In the genomic region with DNA sequence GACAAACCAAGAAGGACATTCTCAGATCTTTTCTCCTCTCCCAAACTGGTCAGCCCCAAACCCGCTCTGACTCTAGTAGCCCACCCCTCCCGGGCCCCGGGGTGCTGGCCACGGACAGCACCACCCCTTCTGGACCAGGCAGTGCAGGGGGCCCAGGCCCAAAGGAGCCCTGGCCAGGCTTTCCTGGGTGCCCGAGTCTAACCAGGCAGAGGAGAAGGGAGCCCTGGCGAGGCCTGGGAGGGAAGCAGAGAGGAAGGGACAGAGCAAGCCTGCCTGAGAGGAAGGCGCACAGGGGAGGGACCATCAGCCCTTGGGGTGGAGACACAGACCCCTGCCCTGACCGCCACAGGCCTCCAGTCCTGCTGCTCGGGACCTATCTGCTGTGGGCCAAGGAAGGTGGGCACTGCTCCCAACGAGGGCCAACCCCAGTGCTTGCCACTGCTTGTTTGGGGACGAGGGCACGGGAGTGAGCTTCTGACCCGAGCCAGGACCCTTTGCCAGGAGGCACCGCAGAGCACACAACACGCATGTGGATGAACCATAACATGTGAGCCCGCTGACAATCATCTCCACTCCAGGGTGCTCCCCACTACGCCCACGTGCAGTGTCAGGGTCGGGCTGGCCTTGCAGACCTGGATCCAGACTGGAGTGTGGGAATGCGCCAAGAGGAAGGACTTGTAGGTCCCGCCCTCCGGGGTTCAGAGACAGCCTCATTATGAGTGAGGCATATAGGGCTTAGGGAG, we compare ENCODE assay signal across 1 cellular context.
TF ChIP-seq lines count a peak whose summit lies in the region.

No MANE protein-coding gene starts in this region.

TF ChIP-seq in H1, 55 proteins besides CTCF, POLR2A, EP300 and RAD21:
- TF ChIP-seq, protein P1, sequence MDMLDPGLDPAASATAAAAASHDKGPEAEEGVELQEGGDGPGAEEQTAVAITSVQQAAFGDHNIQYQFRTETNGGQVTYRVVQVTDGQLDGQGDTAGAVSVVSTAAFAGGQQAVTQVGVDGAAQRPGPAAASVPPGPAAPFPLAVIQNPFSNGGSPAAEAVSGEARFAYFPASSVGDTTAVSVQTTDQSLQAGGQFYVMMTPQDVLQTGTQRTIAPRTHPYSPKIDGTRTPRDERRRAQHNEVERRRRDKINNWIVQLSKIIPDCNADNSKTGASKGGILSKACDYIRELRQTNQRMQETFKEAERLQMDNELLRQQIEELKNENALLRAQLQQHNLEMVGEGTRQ (IDR thresholded peaks at IDR 0.05; ENCODE audit: low read length), result no peak
- TF ChIP-seq TEAD4 (IDR thresholded peaks at IDR 0.05; ENCODE audit: low read depth, low read length) (no peak), ZNF274 (IDR thresholded peaks at IDR 0.05; ENCODE audit: borderline replicate concordance, extremely low read depth, low read length) (no peak), POU5F1 (IDR thresholded peaks at IDR 0.05; ENCODE audit: low read depth, low read length) (no peak), CTBP2 (IDR thresholded peaks at IDR 0.05; ENCODE audit: borderline replicate concordance, insufficient read depth, insufficient read length, low read length) (no peak), HDAC2 (IDR thresholded peaks at IDR 0.05; ENCODE audit: borderline replicate concordance in 1 of 2, low read depth in 2 of 2, low read length in 2 of 2) (no peak), RXRA (IDR thresholded peaks at IDR 0.05; ENCODE audit: insufficient read depth, low read depth, low read length) (no peak), CHD1 (IDR thresholded peaks at IDR 0.05; ENCODE audit: low read depth, low read length) (no peak), SP2 (IDR thresholded peaks at IDR 0.05; ENCODE audit: low read length) (no peak), NANOG (IDR thresholded peaks at IDR 0.05; ENCODE audit: insufficient read depth, low read depth, low read length, poor library complexity, severe bottlenecking) (no peak), NRF1 (IDR thresholded peaks at IDR 0.05; ENCODE audit: low read depth, low read length) (no peak), POLR2AphosphoS5 (IDR thresholded peaks at IDR 0.05; ENCODE audit: low read depth, low read length) (no peak), EGR1 (IDR thresholded peaks at IDR 0.05; ENCODE audit: borderline replicate concordance, low read depth, low read length) (no peak)
- TF ChIP-seq, protein P2, sequence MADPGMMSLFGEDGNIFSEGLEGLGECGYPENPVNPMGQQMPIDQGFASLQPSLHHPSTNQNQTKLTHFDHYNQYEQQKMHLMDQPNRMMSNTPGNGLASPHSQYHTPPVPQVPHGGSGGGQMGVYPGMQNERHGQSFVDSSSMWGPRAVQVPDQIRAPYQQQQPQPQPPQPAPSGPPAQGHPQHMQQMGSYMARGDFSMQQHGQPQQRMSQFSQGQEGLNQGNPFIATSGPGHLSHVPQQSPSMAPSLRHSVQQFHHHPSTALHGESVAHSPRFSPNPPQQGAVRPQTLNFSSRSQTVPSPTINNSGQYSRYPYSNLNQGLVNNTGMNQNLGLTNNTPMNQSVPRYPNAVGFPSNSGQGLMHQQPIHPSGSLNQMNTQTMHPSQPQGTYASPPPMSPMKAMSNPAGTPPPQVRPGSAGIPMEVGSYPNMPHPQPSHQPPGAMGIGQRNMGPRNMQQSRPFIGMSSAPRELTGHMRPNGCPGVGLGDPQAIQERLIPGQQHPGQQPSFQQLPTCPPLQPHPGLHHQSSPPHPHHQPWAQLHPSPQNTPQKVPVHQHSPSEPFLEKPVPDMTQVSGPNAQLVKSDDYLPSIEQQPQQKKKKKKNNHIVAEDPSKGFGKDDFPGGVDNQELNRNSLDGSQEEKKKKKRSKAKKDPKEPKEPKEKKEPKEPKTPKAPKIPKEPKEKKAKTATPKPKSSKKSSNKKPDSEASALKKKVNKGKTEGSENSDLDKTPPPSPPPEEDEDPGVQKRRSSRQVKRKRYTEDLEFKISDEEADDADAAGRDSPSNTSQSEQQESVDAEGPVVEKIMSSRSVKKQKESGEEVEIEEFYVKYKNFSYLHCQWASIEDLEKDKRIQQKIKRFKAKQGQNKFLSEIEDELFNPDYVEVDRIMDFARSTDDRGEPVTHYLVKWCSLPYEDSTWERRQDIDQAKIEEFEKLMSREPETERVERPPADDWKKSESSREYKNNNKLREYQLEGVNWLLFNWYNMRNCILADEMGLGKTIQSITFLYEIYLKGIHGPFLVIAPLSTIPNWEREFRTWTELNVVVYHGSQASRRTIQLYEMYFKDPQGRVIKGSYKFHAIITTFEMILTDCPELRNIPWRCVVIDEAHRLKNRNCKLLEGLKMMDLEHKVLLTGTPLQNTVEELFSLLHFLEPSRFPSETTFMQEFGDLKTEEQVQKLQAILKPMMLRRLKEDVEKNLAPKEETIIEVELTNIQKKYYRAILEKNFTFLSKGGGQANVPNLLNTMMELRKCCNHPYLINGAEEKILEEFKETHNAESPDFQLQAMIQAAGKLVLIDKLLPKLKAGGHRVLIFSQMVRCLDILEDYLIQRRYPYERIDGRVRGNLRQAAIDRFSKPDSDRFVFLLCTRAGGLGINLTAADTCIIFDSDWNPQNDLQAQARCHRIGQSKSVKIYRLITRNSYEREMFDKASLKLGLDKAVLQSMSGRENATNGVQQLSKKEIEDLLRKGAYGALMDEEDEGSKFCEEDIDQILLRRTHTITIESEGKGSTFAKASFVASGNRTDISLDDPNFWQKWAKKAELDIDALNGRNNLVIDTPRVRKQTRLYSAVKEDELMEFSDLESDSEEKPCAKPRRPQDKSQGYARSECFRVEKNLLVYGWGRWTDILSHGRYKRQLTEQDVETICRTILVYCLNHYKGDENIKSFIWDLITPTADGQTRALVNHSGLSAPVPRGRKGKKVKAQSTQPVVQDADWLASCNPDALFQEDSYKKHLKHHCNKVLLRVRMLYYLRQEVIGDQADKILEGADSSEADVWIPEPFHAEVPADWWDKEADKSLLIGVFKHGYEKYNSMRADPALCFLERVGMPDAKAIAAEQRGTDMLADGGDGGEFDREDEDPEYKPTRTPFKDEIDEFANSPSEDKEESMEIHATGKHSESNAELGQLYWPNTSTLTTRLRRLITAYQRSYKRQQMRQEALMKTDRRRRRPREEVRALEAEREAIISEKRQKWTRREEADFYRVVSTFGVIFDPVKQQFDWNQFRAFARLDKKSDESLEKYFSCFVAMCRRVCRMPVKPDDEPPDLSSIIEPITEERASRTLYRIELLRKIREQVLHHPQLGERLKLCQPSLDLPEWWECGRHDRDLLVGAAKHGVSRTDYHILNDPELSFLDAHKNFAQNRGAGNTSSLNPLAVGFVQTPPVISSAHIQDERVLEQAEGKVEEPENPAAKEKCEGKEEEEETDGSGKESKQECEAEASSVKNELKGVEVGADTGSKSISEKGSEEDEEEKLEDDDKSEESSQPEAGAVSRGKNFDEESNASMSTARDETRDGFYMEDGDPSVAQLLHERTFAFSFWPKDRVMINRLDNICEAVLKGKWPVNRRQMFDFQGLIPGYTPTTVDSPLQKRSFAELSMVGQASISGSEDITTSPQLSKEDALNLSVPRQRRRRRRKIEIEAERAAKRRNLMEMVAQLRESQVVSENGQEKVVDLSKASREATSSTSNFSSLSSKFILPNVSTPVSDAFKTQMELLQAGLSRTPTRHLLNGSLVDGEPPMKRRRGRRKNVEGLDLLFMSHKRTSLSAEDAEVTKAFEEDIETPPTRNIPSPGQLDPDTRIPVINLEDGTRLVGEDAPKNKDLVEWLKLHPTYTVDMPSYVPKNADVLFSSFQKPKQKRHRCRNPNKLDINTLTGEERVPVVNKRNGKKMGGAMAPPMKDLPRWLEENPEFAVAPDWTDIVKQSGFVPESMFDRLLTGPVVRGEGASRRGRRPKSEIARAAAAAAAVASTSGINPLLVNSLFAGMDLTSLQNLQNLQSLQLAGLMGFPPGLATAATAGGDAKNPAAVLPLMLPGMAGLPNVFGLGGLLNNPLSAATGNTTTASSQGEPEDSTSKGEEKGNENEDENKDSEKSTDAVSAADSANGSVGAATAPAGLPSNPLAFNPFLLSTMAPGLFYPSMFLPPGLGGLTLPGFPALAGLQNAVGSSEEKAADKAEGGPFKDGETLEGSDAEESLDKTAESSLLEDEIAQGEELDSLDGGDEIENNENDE (IDR thresholded peaks at IDR 0.05; ENCODE audit: insufficient replicate concordance, low read length), result no peak
- TF ChIP-seq, protein P3, sequence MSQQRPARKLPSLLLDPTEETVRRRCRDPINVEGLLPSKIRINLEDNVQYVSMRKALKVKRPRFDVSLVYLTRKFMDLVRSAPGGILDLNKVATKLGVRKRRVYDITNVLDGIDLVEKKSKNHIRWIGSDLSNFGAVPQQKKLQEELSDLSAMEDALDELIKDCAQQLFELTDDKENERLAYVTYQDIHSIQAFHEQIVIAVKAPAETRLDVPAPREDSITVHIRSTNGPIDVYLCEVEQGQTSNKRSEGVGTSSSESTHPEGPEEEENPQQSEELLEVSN (IDR thresholded peaks at IDR 0.05), result no peak
